19 cellular contexts compared by ENCODE assay signal in the genomic region with DNA sequence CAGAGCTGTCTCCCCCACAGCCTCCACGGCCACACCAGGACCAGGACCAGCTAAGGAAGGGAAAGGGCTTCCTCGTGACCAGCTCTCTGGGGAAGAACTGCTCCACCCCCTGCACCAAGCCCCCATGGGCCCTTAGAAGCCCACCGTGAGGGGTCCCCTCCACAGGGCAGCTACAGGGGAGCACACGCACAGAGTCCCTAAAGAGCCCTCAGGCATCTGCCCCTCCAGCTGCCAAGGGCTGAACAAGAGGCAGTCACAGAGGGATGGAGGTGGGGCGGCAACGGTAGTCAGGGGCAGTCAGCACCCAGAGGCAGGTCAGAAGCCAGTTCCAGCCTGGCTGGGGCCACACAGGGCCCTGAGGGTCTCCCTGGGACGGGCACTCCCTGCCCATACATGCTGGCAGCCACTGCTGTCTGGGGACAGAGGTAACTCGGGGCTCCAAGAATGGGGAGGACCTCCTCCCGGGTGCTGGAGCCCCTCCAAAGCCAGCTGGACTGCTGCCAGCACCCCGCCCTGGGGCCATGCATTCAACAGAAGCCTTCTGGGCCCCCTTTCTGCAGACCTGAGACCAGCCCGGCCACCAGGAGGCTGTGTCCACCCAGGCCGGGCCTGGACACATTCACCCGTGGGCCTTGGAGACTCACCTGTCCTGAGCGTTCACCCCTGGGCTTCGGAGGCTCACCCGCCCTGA. TPM values are rescaled to one million over a fixed set of nuclear protein-coding genes. Genes with fewer than 3 reads are reported as not detected.
DNase-seq lines count a peak whose midpoint lies in the region; ATAC-seq and TF ChIP-seq lines count a peak whose summit lies in the region.
"Had no signal": no experiment of that assay in that cellular context is flagged by ENCODE, and none has a peak within 500 bp of the region (broad histone marks: within the 10 kb centered on the region; RNA-seq: fewer than 3 reads in every experiment).

No MANE protein-coding gene starts in this region.

- H3K27ac ChIP-seq in RWPE2 (ENCODE audit: poor library complexity, severe bottlenecking) (no peak overlapping the region), ascending aorta (no peak overlapping the region), left lung (no peak overlapping the region), spleen (no peak overlapping the region)
- H3K27ac ChIP-seq: foreskin keratinocyte, thoracic aorta had no signal

- H3K4me1 ChIP-seq in RWPE2 (ENCODE audit: insufficient read depth, poor library complexity, severe bottlenecking) (no peaks in the 10 kb centered on the region), ascending aorta (no peaks in the 10 kb centered on the region), left lung (peaks cover 0 to 9% of the 10 kb centered on the region in 2 donors), spleen (peaks cover 0 to 25% (median 16%) of the 10 kb centered on the region in 6 donors)
- H3K4me1 ChIP-seq: foreskin keratinocyte had no signal

- H3K36me3 Mint-ChIP-seq in HFFc6 (ENCODE audit: low read depth) = peaks cover 48% of the 10 kb centered on the region

- 90 to 95% (median 93%) methylated on average over 10 to 16 of the region's 16 CpGs for WGBS in spleen, 5 donors

- ATAC-seq in RWPE2 (ENCODE audit: low read depth) = no peak
- ATAC-seq in left lung = no peak
- ATAC-seq: activated T-cell treated with anti-CD3 and anti-CD28 coated beads, Interleukin-2, amount 50 U/mL, for 72 hours; foreskin keratinocyte had no signal

- TF ChIP-seq CTCF in RWPE2 (IDR thresholded peaks at IDR 0.05; ENCODE audit: poor library complexity, severe bottlenecking) (no peak), ascending aorta (IDR thresholded peaks at IDR 0.05) (no peak), left lung (IDR thresholded peaks at IDR 0.05) (no peak), spleen (IDR thresholded peaks at IDR 0.05 in 8 of 11, conservative IDR thresholded peaks at IDR 0.05 in 3 of 11) (no peak), HFFc6 (IDR thresholded peaks at IDR 0.05) (no peak)

- H3K4me3 ChIP-seq in RWPE2 (ENCODE audit: severe bottlenecking) (no peak overlapping the region), ascending aorta (no peak overlapping the region), left lung (no peak overlapping the region), spleen (no peak overlapping the region)
- H3K4me3 ChIP-seq: thoracic aorta had no signal

- no peaks in the 10 kb centered on the region for H3K27me3 Mint-ChIP-seq in HFFc6 (ENCODE audit: insufficient read depth)
- H3K27me3 Mint-ChIP-seq: memory B cell had no signal

- H3K27me3 ChIP-seq in RWPE2 (ENCODE audit: insufficient read depth, poor library complexity, severe bottlenecking) = no peaks in the 10 kb centered on the region
- H3K27me3 ChIP-seq in ascending aorta = no peaks in the 10 kb centered on the region
- H3K27me3 ChIP-seq in left lung = no peaks in the 10 kb centered on the region
- no peaks in the 10 kb centered on the region for H3K27me3 ChIP-seq in spleen (replicated peaks in 1 of 7)
- H3K27me3 ChIP-seq: foreskin keratinocyte had no signal

- H3K4me3 Mint-ChIP-seq in HFFc6 = no peak overlapping the region
- H3K4me3 Mint-ChIP-seq: activated T-cell treated with anti-CD3 and anti-CD28 coated beads, Interleukin-2, amount 50 U/mL, for 72 hours; memory B cell had no signal

- peaks cover 33% of the 10 kb centered on the region for H3K9me3 Mint-ChIP-seq in HFFc6

- DNase-seq in RWPE2 (ENCODE audit: low spot score) = peak; percentile 52
- DNase-seq in ascending aorta (ENCODE audit: low spot score in 2 of 2) = peak; percentile 6 to 44
- peak; percentile 28 to 61 for DNase-seq in left lung
- peak; percentile 69 for DNase-seq in spleen
- no peak for DNase-seq in HFFc6
- no peak for DNase-seq in glomerular visceral epithelial cell (ENCODE audit: extremely low spot score)
- DNase-seq in DMS153 (lab: John Stamatoyannopoulos, UW) = no peak
- no peak for DNase-seq in HuH-7.5 (ENCODE audit: low spot score)
- DNase-seq: activated CD4-positive, alpha-beta T cell treated with anti-CD3 and anti-CD28 coated beads for 48 hours; activated T-cell treated with anti-CD3 and anti-CD28 coated beads, Interleukin-2, amount 50 U/mL, for 72 hours; amniotic stem cell; foreskin keratinocyte; Karpas-422; NCI-H146; NCI-H446 treated with DMSO at 0.1 percent for 48 hours; stimulated activated CD4-positive, alpha-beta T cell treated with anti-CD3 and anti-CD28 coated beads, Interleukin-4, amount 100 ng/mL, for 1 hour; T-helper 9 cell had no signal

- no peak overlapping the region for H3K27ac Mint-ChIP-seq in HFFc6
- H3K27ac Mint-ChIP-seq: activated T-cell treated with anti-CD3 and anti-CD28 coated beads, Interleukin-2, amount 50 U/mL, for 72 hours; memory B cell had no signal

- no peak for TF ChIP-seq POLR2A in spleen (IDR thresholded peaks at IDR 0.05)

- H3K36me3 ChIP-seq in RWPE2 (ENCODE audit: low read depth) (peaks cover 52% of the 10 kb centered on the region), ascending aorta (no peaks in the 10 kb centered on the region), left lung (peaks cover 0 to 54% of the 10 kb centered on the region in 2 donors), spleen (peaks cover 0 to 83% (median 17%) of the 10 kb centered on the region in 6 donors)
- H3K36me3 ChIP-seq: thoracic aorta had no signal

- H3K9me3 ChIP-seq in RWPE2 (ENCODE audit: severe bottlenecking) (peaks cover 11% of the 10 kb centered on the region), ascending aorta (peaks cover 19 to 31% of the 10 kb centered on the region in 2 donors), left lung (peaks cover 0 to 36% of the 10 kb centered on the region in 2 donors), spleen (peaks cover 3 to 35% (median 32%) of the 10 kb centered on the region in 8 donors)

- intact Hi-C loops in ascending aorta (cut with DNase I) = no loop called here
- intact Hi-C loops in left lung (cut with DNase I) = no loop called here
- intact Hi-C loops in spleen (cut with DNase I; ENCODE audit: low total_unique reads) = no loop called here

- H3K4me1 Mint-ChIP-seq in HFFc6 (ENCODE audit: low read depth) = peaks cover under 1% of the 10 kb centered on the region; the same call in 1 of the 2 replicates

RNA-seq across cellular contexts. Expression of a gene that starts 18.7 kb away (rescaled TPM):
- total RNA-seq in ascending aorta (8.4 TPM), left lung (10 to 100 TPM; 32.7 to 50.4 TPM), spleen (10 to 100 TPM; 21.6 to 52.8 (median 35.0) TPM)
- polyA plus RNA-seq in spleen = 10 to 100 TPM in 2 of 3 donors, 1 to 10 TPM in 1; 7.5 to 17.6 (median 13.3) TPM
- 10 to 100 TPM; 12.3 to 15.9 (median 14.6) TPM for total RNA-seq in HFFc6 (2021; fragmentation: NEBNext Ultra II Directional; extraction: Animal tissue kit (Norgen Biotek cat#: 25700))

Comparison
In these comparisons a context has a peak if more than half of its experiments do, and no peak if none do; other contexts are left out.
1. DNase-seq: peak in RWPE2 (single experiment), ascending aorta (2 of 2), left lung (2 of 2) and spleen (single experiment); none in HFFc6 (single experiment), glomerular visceral epithelial cell (single experiment), DMS153 (single experiment) and HuH-7.5 (single experiment).